18 cellular contexts compared by ENCODE assay signal in the genomic region with DNA sequence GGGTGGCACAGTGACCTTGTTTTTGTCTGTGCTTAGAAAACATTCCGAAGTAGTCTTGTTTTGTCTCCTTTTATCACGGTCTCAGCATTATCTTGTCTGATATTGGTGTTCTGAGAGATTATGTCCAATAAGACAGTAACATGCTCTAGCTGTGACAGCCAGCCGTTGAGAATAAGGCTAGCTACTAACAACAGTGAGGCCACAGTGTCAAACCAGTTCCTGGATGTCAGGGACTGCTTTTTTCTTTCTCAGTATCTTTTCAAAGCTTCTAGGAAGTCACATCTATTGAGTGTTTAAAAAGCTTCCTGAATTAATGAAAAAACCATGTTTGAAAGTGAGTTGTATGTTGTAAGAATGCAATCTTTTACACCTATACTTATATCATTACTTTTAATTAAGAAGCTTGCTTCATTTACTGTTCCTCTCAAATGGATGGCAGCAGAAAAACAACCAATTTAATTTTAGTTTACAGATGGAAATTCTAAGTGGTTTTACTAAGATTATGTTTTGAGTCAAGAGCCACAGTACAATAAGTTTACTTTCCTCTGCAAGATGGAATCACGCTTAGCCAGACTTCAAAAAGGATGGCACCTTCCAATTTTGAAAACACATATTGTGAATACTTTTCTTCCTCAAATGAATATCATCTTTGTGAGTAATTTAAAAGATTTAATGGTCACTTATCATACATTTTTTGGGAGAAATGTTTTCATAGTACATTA. TPM values are rescaled to one million over a fixed set of nuclear protein-coding genes. Genes with fewer than 3 reads are reported as not detected.
DNase-seq lines count a peak whose midpoint lies in the region; ATAC-seq lines count a peak whose summit lies in the region.
"Had no signal": no experiment of that assay in that cellular context is flagged by ENCODE, and none has a peak within 500 bp of the region (broad histone marks: within the 10 kb centered on the region; RNA-seq: fewer than 3 reads in every experiment).

No MANE protein-coding gene starts in this region.

- H3K4me1 Mint-ChIP-seq in activated CD4-positive, alpha-beta T cell treated with anti-CD3 and anti-CD28 coated beads, Interleukin-2, amount 10 ng/mL, durations not matched to agents 24 days and 14 days, result peaks cover 31% of the 10 kb centered on the region
- peaks cover 2% of the 10 kb centered on the region for H3K4me1 Mint-ChIP-seq in activated CD4-positive, alpha-beta T cell treated with anti-CD3 and anti-CD28 coated beads for 36 hours
- H3K4me1 Mint-ChIP-seq in immature natural killer cell, result peaks cover 36 to 57% of the 10 kb centered on the region in 2 donors

- H3K36me3 Mint-ChIP-seq in activated CD4-positive, alpha-beta T cell treated with anti-CD3 and anti-CD28 coated beads, Interleukin-2, amount 10 ng/mL, durations not matched to agents 24 days and 14 days (ENCODE audit: low read depth), result peaks cover 25% of the 10 kb centered on the region
- H3K36me3 Mint-ChIP-seq in activated CD4-positive, alpha-beta T cell treated with anti-CD3 and anti-CD28 coated beads for 36 hours (ENCODE audit: low read depth), result peaks cover 12% of the 10 kb centered on the region
- peaks cover 4 to 28% (median 12%) of the 10 kb centered on the region in 3 donors for H3K36me3 Mint-ChIP-seq in immature natural killer cell

- peak; percentile 66 for DNase-seq in activated CD4-positive, alpha-beta T cell treated with anti-CD3 and anti-CD28 coated beads, Interleukin-2, amount 10 ng/mL, durations not matched to agents 24 days and 14 days
- DNase-seq in activated CD4-positive, alpha-beta T cell treated with anti-CD3 and anti-CD28 coated beads for 36 hours, result no peak
- no peak for DNase-seq in left ventricle myocardium superior
- DNase-seq in left cardiac atrium, result no peak
- DNase-seq in immature natural killer cell, result peak in 2 of 3 donors; percentile 4 to 15
- DNase-seq in GF-D8 (lab: John Stamatoyannopoulos, UW), result no peak
- DNase-seq in stimulated activated CD4-positive, alpha-beta T cell treated with anti-CD3 and anti-CD28 coated beads, Interleukin-4, amount 100 ng/mL, for 4 hours, result no peak
- DNase-seq: 8988T; Calu3; CD4-positive, alpha-beta memory T cell; DMS53; H7; KG1; NCI-H1048; NCI-H1436 treated with DMSO at 0.1 percent for 48 hours; NCI-H2081; NCI-H748 treated with DMSO at 0.1 percent for 48 hours had no signal

- no peaks in the 10 kb centered on the region for H3K27me3 Mint-ChIP-seq in activated CD4-positive, alpha-beta T cell treated with anti-CD3 and anti-CD28 coated beads, Interleukin-2, amount 10 ng/mL, durations not matched to agents 24 days and 14 days
- no peaks in the 10 kb centered on the region for H3K27me3 Mint-ChIP-seq in activated CD4-positive, alpha-beta T cell treated with anti-CD3 and anti-CD28 coated beads for 36 hours
- H3K27me3 Mint-ChIP-seq in immature natural killer cell (ENCODE audit: low read depth in 3 of 3), result peaks cover 0 to 1% (median 0%) of the 10 kb centered on the region in 3 donors
- H3K27me3 Mint-ChIP-seq: CD4-positive, alpha-beta memory T cell had no signal

- H3K27ac Mint-ChIP-seq in activated CD4-positive, alpha-beta T cell treated with anti-CD3 and anti-CD28 coated beads, Interleukin-2, amount 10 ng/mL, durations not matched to agents 24 days and 14 days, result peak overlapping the region; percentile 90
- H3K27ac Mint-ChIP-seq in activated CD4-positive, alpha-beta T cell treated with anti-CD3 and anti-CD28 coated beads for 36 hours, result no peak overlapping the region
- H3K27ac Mint-ChIP-seq in immature natural killer cell, result peak overlapping the region; percentile 87 to 95 (median 91)

- POLR2A ChIA-PET in activated CD4-positive, alpha-beta T cell treated with anti-CD3 and anti-CD28 coated beads for 36 hours (lab: Charles Lee), result no interaction called here

- no peak for ATAC-seq in activated CD4-positive, alpha-beta T cell treated with anti-CD3 and anti-CD28 coated beads for 36 hours
- ATAC-seq in left ventricle myocardium superior, result peak; percentile 12
- no peak for ATAC-seq in left cardiac atrium
- no peak for ATAC-seq in HG02759 (IDR thresholded peaks at IDR 0.05; ENCODE audit: unreplicated experiment)

- CTCF ChIA-PET in activated CD4-positive, alpha-beta T cell treated with anti-CD3 and anti-CD28 coated beads for 36 hours (lab: Charles Lee), result interaction anchor here (0.6 to 1.6 kb wide), 6 partner anchors 9 to 1311 kb away, joined by 3 to 5 read pairs (median 3); no protein-coding TSS in a partner anchor

- intact Hi-C loops in activated CD4-positive, alpha-beta T cell treated with anti-CD3 and anti-CD28 coated beads, Interleukin-2, amount 10 ng/mL, durations not matched to agents 24 days and 14 days (cut with micrococcal nuclease), result loop anchor here (1.0 kb wide), 1 partner anchor 40 kb away; no protein-coding TSS in a partner anchor
- intact Hi-C loops in activated CD4-positive, alpha-beta T cell treated with anti-CD3 and anti-CD28 coated beads for 36 hours (cut with DNase I, micrococcal nuclease), result no loop called here
- intact Hi-C loops in left ventricle myocardium superior (cut with micrococcal nuclease) (no loop called here), left cardiac atrium (cut with DNase I) (no loop called here)

- no peaks in the 10 kb centered on the region for H3K9me3 Mint-ChIP-seq in activated CD4-positive, alpha-beta T cell treated with anti-CD3 and anti-CD28 coated beads, Interleukin-2, amount 10 ng/mL, durations not matched to agents 24 days and 14 days
- no peaks in the 10 kb centered on the region for H3K9me3 Mint-ChIP-seq in activated CD4-positive, alpha-beta T cell treated with anti-CD3 and anti-CD28 coated beads for 36 hours (ENCODE audit: low read depth)
- H3K9me3 Mint-ChIP-seq in immature natural killer cell, result peaks cover 0 to 2% (median 0%) of the 10 kb centered on the region in 6 donors
- H3K9me3 Mint-ChIP-seq: CD4-positive, alpha-beta memory T cell had no signal

- H3K4me3 Mint-ChIP-seq in activated CD4-positive, alpha-beta T cell treated with anti-CD3 and anti-CD28 coated beads, Interleukin-2, amount 10 ng/mL, durations not matched to agents 24 days and 14 days, result peak overlapping the region; percentile 67
- no peak overlapping the region for H3K4me3 Mint-ChIP-seq in activated CD4-positive, alpha-beta T cell treated with anti-CD3 and anti-CD28 coated beads for 36 hours
- H3K4me3 Mint-ChIP-seq in immature natural killer cell, result peak overlapping the region; percentile 20 to 77 (median 66)
- H3K4me3 Mint-ChIP-seq: CD4-positive, alpha-beta memory T cell had no signal

RNA-seq across cellular contexts. Expression of a gene that starts 53.1 kb away (rescaled TPM):
- total RNA-seq in activated CD4-positive, alpha-beta T cell treated with anti-CD3 and anti-CD28 coated beads, Interleukin-2, amount 10 ng/mL, durations not matched to agents 24 days and 14 days, result 31.8 TPM in 2 replicates
- total RNA-seq in activated CD4-positive, alpha-beta T cell treated with anti-CD3 and anti-CD28 coated beads for 36 hours, result 10 to 100 TPM; 27.5 to 32.6 TPM
- total RNA-seq in left ventricle myocardium superior, result 16.4 TPM
- 10 to 100 TPM; 14.0 to 17.1 TPM for total RNA-seq in left cardiac atrium
- polyA plus RNA-seq in immature natural killer cell, result 10 to 100 TPM; 15.7 to 26.4 (median 24.8) TPM

Comparison
In these comparisons a context has a peak if more than half of its experiments do, and no peak if none do; other contexts are left out.
1. DNase-seq: peak in activated CD4-positive, alpha-beta T cell treated with anti-CD3 and anti-CD28 coated beads, Interleukin-2, amount 10 ng/mL, durations not matched to agents 24 days and 14 days (single experiment) and immature natural killer cell (2 of 3); none in activated CD4-positive, alpha-beta T cell treated with anti-CD3 and anti-CD28 coated beads for 36 hours (single experiment), left ventricle myocardium superior (single experiment), left cardiac atrium (single experiment), GF-D8 (single experiment) and stimulated activated CD4-positive, alpha-beta T cell treated with anti-CD3 and anti-CD28 coated beads, Interleukin-4, amount 100 ng/mL, for 4 hours (0 of 2).